In the genomic region with DNA sequence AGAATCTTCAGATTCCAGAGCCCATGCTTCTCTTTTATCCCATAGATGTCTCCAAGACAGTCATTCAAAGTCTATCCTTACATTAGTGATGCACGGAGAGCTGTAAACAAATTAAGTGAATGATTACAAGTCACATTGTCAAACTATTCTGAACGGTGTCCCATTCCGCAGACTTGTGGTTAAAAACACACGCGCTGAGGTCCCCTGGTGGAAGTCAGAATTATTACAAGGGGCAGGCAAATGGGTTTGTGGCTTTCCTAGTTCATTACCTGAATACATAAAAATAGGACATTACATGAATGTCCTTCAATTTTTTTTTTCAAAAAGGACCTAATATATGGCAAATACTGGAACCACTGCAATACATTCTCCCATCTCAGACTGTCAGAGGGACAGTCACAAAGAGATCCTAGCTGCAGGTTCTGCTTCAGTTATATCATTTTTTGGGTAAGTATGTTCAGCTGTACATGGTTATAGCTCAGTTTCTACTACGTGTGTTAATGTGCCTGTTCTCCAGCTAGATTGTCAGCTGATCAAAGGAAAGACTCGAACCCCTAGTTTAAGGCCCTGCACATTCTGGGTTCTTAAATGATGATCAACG, we compare ENCODE assay signal across 9 cellular contexts. TPM values are rescaled to one million over a fixed set of nuclear protein-coding genes. Genes with fewer than 3 reads are reported as not detected.
DNase-seq lines count a peak whose midpoint lies in the region; ATAC-seq and TF ChIP-seq lines count a peak whose summit lies in the region.
"Had no signal": no experiment of that assay in that cellular context is flagged by ENCODE, and none has a peak within 500 bp of the region (broad histone marks: within the 10 kb centered on the region; RNA-seq: fewer than 3 reads in every experiment).

No MANE protein-coding gene starts in this region.

- peaks cover 27 to 59% (median 41%) of the 10 kb centered on the region in 10 experiments for H3K4me1 ChIP-seq in BLaER1 treated with 17β-estradiol and CSF1 and Interleukin-3, amounts not matched to agents 10 nM and 100 nM
- H3K4me1 ChIP-seq in esophagus muscularis mucosa (peaks cover 12 to 20% (median 17%) of the 10 kb centered on the region in 4 donors), neural progenitor cell (peaks cover 21% of the 10 kb centered on the region)
- H3K4me1 ChIP-seq: SJSA1 had no signal

- peaks cover 0 to 8% (median 0%) of the 10 kb centered on the region in 11 experiments; a peak in 1 of 22 replicates for H3K9me3 ChIP-seq in BLaER1 treated with 17β-estradiol and CSF1 and Interleukin-3, amounts not matched to agents 10 nM and 100 nM (replicated peaks in 1 of 11)
- H3K9me3 ChIP-seq in esophagus muscularis mucosa: no peaks in the 10 kb centered on the region
- no peaks in the 10 kb centered on the region for H3K9me3 ChIP-seq in neural progenitor cell (ENCODE audit: low read depth)
- H3K9me3 ChIP-seq: SJSA1 had no signal

- no peak for TF ChIP-seq POLR2A in esophagus muscularis mucosa (IDR thresholded peaks at IDR 0.05; ENCODE audit: low read depth)

- H3K27me3 Mint-ChIP-seq in neural progenitor cell (ENCODE audit: insufficient read depth, low read depth): peaks cover 11% of the 10 kb centered on the region

- TF ChIP-seq CTCF in esophagus muscularis mucosa (IDR thresholded peaks at IDR 0.05) (peak; percentile 81 to 94 (median 83)), neural progenitor cell (IDR thresholded peaks at IDR 0.05) (peak; percentile 90)

- intact Hi-C loops in esophagus muscularis mucosa (cut with DNase I): loop anchor here (2.0 kb wide), 1 partner anchor 182 kb away; no protein-coding TSS in a partner anchor

- no peaks in the 10 kb centered on the region for H3K79me2 ChIP-seq in neural progenitor cell (ENCODE audit: low read depth)

- no peaks in the 10 kb centered on the region for H3K36me3 ChIP-seq in BLaER1 treated with 17β-estradiol and CSF1 and Interleukin-3, amounts not matched to agents 10 nM and 100 nM
- no peaks in the 10 kb centered on the region for H3K36me3 ChIP-seq in esophagus muscularis mucosa
- H3K36me3 ChIP-seq in neural progenitor cell: no peaks in the 10 kb centered on the region
- H3K36me3 ChIP-seq: SJSA1 had no signal

- no peak overlapping the region for H3K9ac ChIP-seq in BLaER1 treated with 17β-estradiol and CSF1 and Interleukin-3, amounts not matched to agents 10 nM and 100 nM
- no peak overlapping the region for H3K9ac ChIP-seq in neural progenitor cell

- no peak overlapping the region for H3K27ac ChIP-seq in BLaER1 treated with 17β-estradiol and CSF1 and Interleukin-3, amounts not matched to agents 10 nM and 100 nM
- H3K27ac ChIP-seq in esophagus muscularis mucosa (replicated peaks in 1 of 4) (no peak overlapping the region), neural progenitor cell (no peak overlapping the region)
- H3K27ac ChIP-seq: SJSA1 had no signal

- H3K4me2 ChIP-seq in BLaER1 treated with 17β-estradiol and CSF1 and Interleukin-3, amounts not matched to agents 10 nM and 100 nM: peak overlapping the region; percentile 14 to 71 (median 54); a peak in 21 of 22 replicates
- H3K4me2 ChIP-seq in neural progenitor cell: no peak overlapping the region

- H3F3A ChIP-seq in neural progenitor cell (ENCODE audit: low read depth): peaks cover 2% of the 10 kb centered on the region

- no peaks in the 10 kb centered on the region for H3K9me3 Mint-ChIP-seq in neural progenitor cell

- TF ChIP-seq EP300 in esophagus muscularis mucosa (IDR thresholded peaks at IDR 0.05): no peak

- peak; percentile 71 for DNase-seq in NCI-H510A treated with DMSO at 0.1 percent for 48 hours (lab: John Stamatoyannopoulos, UW)
- peak; percentile 13 for DNase-seq in activated CD8-positive, alpha-beta memory T cell treated with anti-CD3 and anti-CD28 coated beads, Interleukin-2, amount 50 U/mL, for 24 hours (ENCODE audit: extremely low read depth)
- no peak for DNase-seq in esophagus muscularis mucosa (ENCODE audit: extremely low spot score)
- DNase-seq in neural progenitor cell (ENCODE audit: low spot score): peak; percentile 72
- peak; percentile 62 for DNase-seq in ureter (ENCODE audit: low spot score)

- peaks cover 0 to 52% (median 0%) of the 10 kb centered on the region in 11 experiments; a peak in 6 of 22 replicates for H3K27me3 ChIP-seq in BLaER1 treated with 17β-estradiol and CSF1 and Interleukin-3, amounts not matched to agents 10 nM and 100 nM
- peaks cover 0 to 40% (median 3%) of the 10 kb centered on the region in 4 donors for H3K27me3 ChIP-seq in esophagus muscularis mucosa
- no peaks in the 10 kb centered on the region for H3K27me3 ChIP-seq in neural progenitor cell
- H3K27me3 ChIP-seq: SJSA1 had no signal

- no peaks in the 10 kb centered on the region for H4K20me1 ChIP-seq in BLaER1 treated with 17β-estradiol and CSF1 and Interleukin-3, amounts not matched to agents 10 nM and 100 nM
- H4K20me1 ChIP-seq in neural progenitor cell (ENCODE audit: low read depth): no peaks in the 10 kb centered on the region

- ATAC-seq in GM18870 (IDR thresholded peaks at IDR 0.05; ENCODE audit: unreplicated experiment) (peak; percentile 57), HG03108 (IDR thresholded peaks at IDR 0.05; ENCODE audit: unreplicated experiment) (peak; percentile 47)

- peak overlapping the region; percentile 85 for H3K27ac Mint-ChIP-seq in neural progenitor cell

- no peak overlapping the region for H3K4me3 Mint-ChIP-seq in neural progenitor cell

- H3K36me3 Mint-ChIP-seq in neural progenitor cell: no peaks in the 10 kb centered on the region

- peaks cover 34% of the 10 kb centered on the region for H3K4me1 Mint-ChIP-seq in neural progenitor cell

- 19% methylated on average over 8 of the region's 8 CpGs for WGBS in esophagus muscularis mucosa

- peak overlapping the region; percentile 88 for H2AFZ ChIP-seq in neural progenitor cell (replicated peaks)

- H3K4me3 ChIP-seq in BLaER1 treated with 17β-estradiol and CSF1 and Interleukin-3, amounts not matched to agents 10 nM and 100 nM: no peak overlapping the region
- no peak overlapping the region for H3K4me3 ChIP-seq in esophagus muscularis mucosa
- H3K4me3 ChIP-seq in neural progenitor cell: no peak overlapping the region
- H3K4me3 ChIP-seq: SJSA1 had no signal

RNA-seq across cellular contexts. Expression of a gene that starts 53.1 kb away (rescaled TPM):
- total RNA-seq in esophagus muscularis mucosa (1 to 10 TPM; 7.6 to 9.6 (median 8.8) TPM), neural progenitor cell (ENCODE audit: low replicate concordance) (25.0 and 31.1 TPM in 2 replicates), ureter (61.4 TPM)
